ENCODE assay signal across 8 cellular contexts in the genomic region with DNA sequence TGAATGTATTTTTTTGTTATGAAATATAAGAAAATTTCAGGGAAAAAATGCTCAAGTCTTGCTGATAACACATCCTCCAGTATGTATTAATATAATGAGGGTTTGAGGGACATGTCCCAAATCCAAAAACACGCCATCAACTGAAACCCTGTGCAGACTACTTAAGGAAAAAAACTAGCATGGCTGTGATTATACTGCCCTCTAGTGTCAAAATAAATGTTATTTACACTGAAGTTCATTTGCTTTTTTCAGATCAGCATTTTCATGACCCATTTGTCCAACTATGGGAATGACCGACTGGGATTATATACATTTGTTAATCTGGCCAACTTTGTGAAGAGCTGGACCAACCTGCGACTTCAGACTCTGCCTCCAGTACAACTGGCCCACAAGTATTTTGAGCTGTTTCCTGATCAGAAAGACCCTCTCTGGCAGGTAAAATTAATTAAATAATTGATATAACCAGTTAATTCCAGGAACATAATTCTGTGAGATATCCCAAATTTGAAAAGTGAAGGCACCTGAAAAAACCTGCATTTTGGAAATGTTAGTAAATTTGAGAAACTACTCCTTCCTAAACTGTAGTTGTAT.
DNase-seq lines count a peak whose midpoint lies in the region; ATAC-seq, FAIRE-seq and TF ChIP-seq lines count a peak whose summit lies in the region.

No MANE protein-coding gene starts in this region.

- peak; percentile 75 for TF ChIP-seq CTCF in OCI-LY3 (IDR thresholded peaks at IDR 0.05; ENCODE audit: low read depth, low read length)
- peak; percentile 92 for TF ChIP-seq CTCF in endothelial cell (IDR thresholded peaks at IDR 0.05; ENCODE audit: unreplicated experiment)
- peak; percentile 75 for TF ChIP-seq CTCF in neural progenitor cell (IDR thresholded peaks at IDR 0.05)

- H3K9ac ChIP-seq in OCI-LY3 (ENCODE audit: low read length): no peak overlapping the region
- no peak overlapping the region for H3K9ac ChIP-seq in neural progenitor cell

- H3K36me3 Mint-ChIP-seq in endothelial cell (ENCODE audit: low read depth, unreplicated experiment) (no peaks in the 10 kb centered on the region), neural progenitor cell (no peaks in the 10 kb centered on the region)

- H3K4me1 Mint-ChIP-seq in endothelial cell (ENCODE audit: unreplicated experiment) (no peaks in the 10 kb centered on the region), neural progenitor cell (no peaks in the 10 kb centered on the region)

- H3K4me1 ChIP-seq in OCI-LY3 (ENCODE audit: low read length) (no peaks in the 10 kb centered on the region), neural progenitor cell (no peaks in the 10 kb centered on the region)

- DNase-seq in COLO829 (ENCODE audit: low spot score) (peak; percentile 48), HTR-8/SVneo (ENCODE audit: insufficient read length, low spot score) (peak; percentile 14), endothelial cell (ENCODE audit: low spot score) (no peak), neural progenitor cell (ENCODE audit: low spot score) (peak; percentile 67), NCI-H226 (no peak), sciatic nerve (ENCODE audit: low spot score) (no peak)

- H3K27me3 ChIP-seq in OCI-LY3 (ENCODE audit: low read depth, low read length): no peaks in the 10 kb centered on the region
- H3K27me3 ChIP-seq in neural progenitor cell: no peaks in the 10 kb centered on the region

- no peak overlapping the region for H3K27ac ChIP-seq in OCI-LY3 (ENCODE audit: low read length)
- no peak overlapping the region for H3K27ac ChIP-seq in neural progenitor cell

- no peaks in the 10 kb centered on the region for H3K9me3 ChIP-seq in OCI-LY3 (ENCODE audit: insufficient read depth, low read length)
- no peaks in the 10 kb centered on the region for H3K9me3 ChIP-seq in neural progenitor cell (ENCODE audit: low read depth)

- no peak for FAIRE-seq in HTR-8/SVneo (lab: Jason Lieb, UNC)

- intact Hi-C loops in sciatic nerve (cut with DNase I): no loop called here

- H3F3A ChIP-seq in neural progenitor cell (ENCODE audit: low read depth): no peaks in the 10 kb centered on the region

- no peak overlapping the region for H2AFZ ChIP-seq in OCI-LY3 (ENCODE audit: low read depth, low read length)
- no peak overlapping the region for H2AFZ ChIP-seq in neural progenitor cell (replicated peaks)

- no peaks in the 10 kb centered on the region for H4K20me1 ChIP-seq in OCI-LY3 (ENCODE audit: insufficient read depth, low read length)
- no peaks in the 10 kb centered on the region for H4K20me1 ChIP-seq in neural progenitor cell (ENCODE audit: low read depth)

- H3K9me3 Mint-ChIP-seq in endothelial cell (ENCODE audit: unreplicated experiment) (no peaks in the 10 kb centered on the region), neural progenitor cell (no peaks in the 10 kb centered on the region)

- H3K36me3 ChIP-seq in OCI-LY3 (replicated peaks; ENCODE audit: low read depth, low read length) (no peaks in the 10 kb centered on the region), neural progenitor cell (no peaks in the 10 kb centered on the region)

- H3K4me3 Mint-ChIP-seq in endothelial cell (ENCODE audit: unreplicated experiment) (no peak overlapping the region), neural progenitor cell (no peak overlapping the region)

- H3K4me3 ChIP-seq in OCI-LY3 (ENCODE audit: low read length) (0 out of 2 replicates have a peak overlapping the region, but pooled peaks have one; percentile 34), neural progenitor cell (no peak overlapping the region)

- H3K79me2 ChIP-seq in OCI-LY3 (ENCODE audit: low read length): no peaks in the 10 kb centered on the region
- no peaks in the 10 kb centered on the region for H3K79me2 ChIP-seq in neural progenitor cell (ENCODE audit: low read depth)

- ATAC-seq in GM19351 (IDR thresholded peaks at IDR 0.05; ENCODE audit: unreplicated experiment) (peak; percentile 76), sciatic nerve (no peak)

- H3K27me3 Mint-ChIP-seq in endothelial cell (ENCODE audit: unreplicated experiment) (no peaks in the 10 kb centered on the region), neural progenitor cell (ENCODE audit: insufficient read depth, low read depth) (no peaks in the 10 kb centered on the region)

- H3K4me2 ChIP-seq in OCI-LY3 (ENCODE audit: low read length): peak overlapping the region; percentile 44
- H3K4me2 ChIP-seq in neural progenitor cell: no peak overlapping the region

- H3K27ac Mint-ChIP-seq in endothelial cell (ENCODE audit: unreplicated experiment) (no peak overlapping the region), neural progenitor cell (no peak overlapping the region)

Comparison
In these comparisons a context has a peak if more than half of its experiments do, and no peak if none do; other contexts are left out.
1. DNase-seq: peak in COLO829 (single experiment), HTR-8/SVneo (single experiment) and neural progenitor cell (single experiment); none in endothelial cell (single experiment), NCI-H226 (single experiment) and sciatic nerve (single experiment).
2. Peak in every context shown above with its lines, with median percentiles within 50 percentile points of each other: CTCF ChIP-seq.